ENCODE assay signal across 11 cellular contexts in genomic region chr16:20396846-20397467, GRCh38. TPM values are rescaled to one million over a fixed set of nuclear protein-coding genes. Genes with fewer than 3 reads are reported as not detected.
"Had no signal": no experiment of that assay in that cellular context is flagged by ENCODE, and none has a peak within 500 bp of the region (broad histone marks: within the 10 kb centered on the region; RNA-seq: fewer than 3 reads in every experiment).

No MANE protein-coding gene starts in this region.

- FAIRE-seq: HTR-8/SVneo had no signal

- H3K4me3 ChIP-seq: GM23338, HAP-1 had no signal

- DNase-seq: H7, HFFc6, KG1 had no signal

- H2AFZ ChIP-seq: GM23338 had no signal

- ATAC-seq: GM23338, HCT116 had no signal

- H3K27ac ChIP-seq: HL-60 had no signal

- H3K36me3 ChIP-seq: HAP-1 had no signal

- H3K4me2 ChIP-seq: GM23338 had no signal

- H3K4me1 ChIP-seq: HAP-1 had no signal

- H3K9me3 ChIP-seq: HAP-1 had no signal

RNA-seq across cellular contexts. Expression of gene PDILT, which starts 7.6 kb away (rescaled TPM):
- total RNA-seq: GM23338, H4, H7, HFFc6, HT-29 had no signal
- polyA plus RNA-seq: GM23338, IgD-negative memory B cell had no signal

RNA-seq across cellular contexts. Expression of gene ACSM5, which starts 12.4 kb away (rescaled TPM):
- total RNA-seq: GM23338, H7, HFFc6, HT-29 had no signal
- polyA plus RNA-seq: GM23338, IgD-negative memory B cell had no signal

RNA-seq across cellular contexts. Expression of gene UMOD, which starts 44.4 kb away (rescaled TPM):
- total RNA-seq: GM23338, H4, H7, HFFc6, HT-29 had no signal
- polyA plus RNA-seq: GM23338, IgD-negative memory B cell had no signal

RNA-seq across cellular contexts. Expression of gene ACSM2A, which starts 54.4 kb away (rescaled TPM):
- total RNA-seq: GM23338, H4, H7, HFFc6, HT-29 had no signal
- polyA plus RNA-seq: GM23338, IgD-negative memory B cell had no signal
